ENCODE assay signal across 31 cellular contexts in the genomic region with DNA sequence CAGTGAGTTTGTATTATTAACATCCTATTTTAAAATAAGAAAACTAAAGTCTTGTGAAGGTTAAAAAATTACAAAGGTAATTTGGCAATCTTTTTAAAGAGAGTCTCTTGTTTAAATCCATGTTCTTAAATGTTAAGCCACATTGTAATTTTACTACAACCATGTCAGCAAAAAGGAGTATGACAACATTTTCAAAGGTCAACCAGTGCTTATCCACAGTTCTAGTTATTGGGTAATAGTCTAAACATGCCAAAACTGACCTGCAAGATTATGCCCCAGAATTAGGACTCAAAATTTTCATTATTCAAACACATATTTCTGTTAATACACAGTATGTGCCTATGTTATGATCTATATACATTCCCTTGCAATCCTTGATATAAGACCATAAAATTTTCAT.
"Had no signal": no experiment of that assay in that cellular context is flagged by ENCODE, and none has a peak within 500 bp of the region (broad histone marks: within the 10 kb centered on the region; RNA-seq: fewer than 3 reads in every experiment).

No MANE protein-coding gene starts in this region.

- H3K36me3 ChIP-seq: adrenal gland, ascending aorta, breast epithelium, cardiac muscle cell, esophagus muscularis mucosa, gastrocnemius medialis, heart left ventricle, WERI-Rb-1 had no signal

- H3K27me3 ChIP-seq: adrenal gland, ascending aorta, breast epithelium, cardiac muscle cell, esophagus muscularis mucosa, foreskin keratinocyte, gastrocnemius medialis, heart left ventricle had no signal

- H3K4me3 ChIP-seq: adrenal gland, ascending aorta, breast epithelium, cardiac muscle cell, coronary artery, dorsolateral prefrontal cortex, esophagus muscularis mucosa, gastrocnemius medialis, heart left ventricle had no signal

- H3K4me1 ChIP-seq: adrenal gland, ascending aorta, breast epithelium, esophagus muscularis mucosa, foreskin keratinocyte, gastrocnemius medialis, heart left ventricle had no signal

- DNase-seq: activated B cell treated with CpG ODN at 0.5 μM for 24 hours; activated CD4-positive, alpha-beta T cell treated with anti-CD3 and anti-CD28 coated beads for 48 hours; activated CD4-positive, alpha-beta T cell treated with anti-CD3 and anti-CD28 coated beads, Interleukin-2, amount 50 U/mL, for 1 hour; activated CD4-positive, alpha-beta T cell treated with anti-CD3 and anti-CD28 coated beads, Interleukin-2, amount 50 U/mL, for 48 hours; activated CD8-positive, alpha-beta memory T cell treated with anti-CD3 and anti-CD28 coated beads for 24 hours; activated CD8-positive, alpha-beta T cell treated with anti-CD3 and anti-CD28 coated beads for 36 hours; activated effector memory CD4-positive, alpha-beta T cell treated with Interleukin-2 at 50 U/mL for 16 hours; activated gamma-delta T cell treated with Interleukin-2 at 50 U/mL for 16 hours; activated naive CD4-positive, alpha-beta T cell treated with anti-CD3 and anti-CD28 coated beads, Interleukin-2, amount 50 U/mL, for 16 hours; activated naive CD4-positive, alpha-beta T cell treated with Interleukin-2 at 50 U/mL for 16 hours; activated T-cell treated with anti-CD3 and anti-CD28 coated beads, Interleukin-2, amount 50 U/mL, for 4 hours; adrenal gland; central memory CD4-positive, alpha-beta T cell; cerebellar nuclear complex; dorsolateral prefrontal cortex; effector memory CD4-positive, alpha-beta T cell; endodermal cell; erythroblast; foreskin keratinocyte; gastrocnemius medialis; glutamatergic neuron; heart left ventricle; T-helper 1 cell; T-helper 17 cell; T1000; WERI-Rb-1 had no signal

- H3K27ac ChIP-seq: adrenal gland, ascending aorta, breast epithelium, cardiac muscle cell, coronary artery, dorsolateral prefrontal cortex, esophagus muscularis mucosa, foreskin keratinocyte, gastrocnemius medialis, heart left ventricle, WERI-Rb-1 had no signal

- H3K9me3 ChIP-seq: adrenal gland, ascending aorta, breast epithelium, esophagus muscularis mucosa, gastrocnemius medialis had no signal
